ENCODE assay signal across 8 cellular contexts in genomic region chr14:105064721-105065143, GRCh38. TPM values are rescaled to one million over a fixed set of nuclear protein-coding genes. Genes with fewer than 3 reads are reported as not detected.
DNase-seq lines count a peak whose midpoint lies in the region; ATAC-seq, FAIRE-seq and TF ChIP-seq lines count a peak whose summit lies in the region.

No MANE protein-coding gene starts in this region.

- ATAC-seq in GM21367 (IDR thresholded peaks at IDR 0.05; ENCODE audit: unreplicated experiment): no peak

- in situ Hi-C loops in GM18951 (cut with MboI; ENCODE audit: low sequenced_read_pairs, unreplicated experiment): no loop called here

- FAIRE-seq in small intestine (lab: Jason Lieb, UNC): no peak

- peak in 24 of 42 donors; percentile 24 to 68 (median 41) for DNase-seq in head of caudate nucleus
- DNase-seq in small intestine: peak; percentile 38
- DNase-seq in NCI-H2196 (lab: John Stamatoyannopoulos, UW; ENCODE audit: unreplicated experiment): no peak
- DNase-seq in cerebellum (ENCODE audit: low spot score): no peak
- DNase-seq in DMS153 treated with DMSO at 0.1 percent for 48 hours (lab: John Stamatoyannopoulos, UW; ENCODE audit: unreplicated experiment): no peak

- peak overlapping the region; percentile 89 for H3K27ac Mint-ChIP-seq in T-helper 1 cell treated with Interleukin-12 subunit alpha and Interleukin-12 subunit beta and Interleukin-4 antibody, amounts not matched to agents 30 μg/mL and 1 μg/mL, for 36 hours

- H3K27ac ChIP-seq in small intestine (ENCODE audit: low read depth in 1 of 2, low read length in 1 of 2): peak overlapping the region; percentile 76 to 91

- no peaks in the 10 kb centered on the region for H3K27me3 Mint-ChIP-seq in T-helper 1 cell treated with Interleukin-12 subunit alpha and Interleukin-12 subunit beta and Interleukin-4 antibody, amounts not matched to agents 30 μg/mL and 1 μg/mL, for 36 hours (ENCODE audit: low read depth)

- H3K27me3 ChIP-seq in small intestine (ENCODE audit: control insufficient read depth in 2 of 2, insufficient read depth in 2 of 2, low read length in 2 of 2): no peaks in the 10 kb centered on the region

- TF ChIP-seq POLR2A in GM18951 (IDR thresholded peaks at IDR 0.05; ENCODE audit: extremely low read depth, insufficient read depth, insufficient read length): peak; percentile 42

- peak overlapping the region; percentile 82 for H3K4me3 Mint-ChIP-seq in T-helper 1 cell treated with Interleukin-12 subunit alpha and Interleukin-12 subunit beta and Interleukin-4 antibody, amounts not matched to agents 30 μg/mL and 1 μg/mL, for 36 hours

- 12 to 32% (median 25%) methylated on average over 12 of the region's 12 CpGs for WGBS in small intestine, 3 donors

- no peaks in the 10 kb centered on the region for H3K9me3 Mint-ChIP-seq in T-helper 1 cell treated with Interleukin-12 subunit alpha and Interleukin-12 subunit beta and Interleukin-4 antibody, amounts not matched to agents 30 μg/mL and 1 μg/mL, for 36 hours

- H3K36me3 Mint-ChIP-seq in T-helper 1 cell treated with Interleukin-12 subunit alpha and Interleukin-12 subunit beta and Interleukin-4 antibody, amounts not matched to agents 30 μg/mL and 1 μg/mL, for 36 hours (ENCODE audit: low read depth): peaks cover 12% of the 10 kb centered on the region

- H3K4me3 ChIP-seq in small intestine (ENCODE audit: low read depth in 1 of 2, low read length in 2 of 2): peak overlapping the region; percentile 36 to 55

- no peaks in the 10 kb centered on the region for H3K9me3 ChIP-seq in small intestine (ENCODE audit: control insufficient read depth, low read depth)

- intact Hi-C loops in head of caudate nucleus (cut with DNase I): no loop called here

- H3K36me3 ChIP-seq in small intestine (ENCODE audit: control insufficient read depth in 2 of 2, insufficient read depth in 2 of 2, low read length in 2 of 2): no peaks in the 10 kb centered on the region

- H3K4me1 Mint-ChIP-seq in T-helper 1 cell treated with Interleukin-12 subunit alpha and Interleukin-12 subunit beta and Interleukin-4 antibody, amounts not matched to agents 30 μg/mL and 1 μg/mL, for 36 hours (ENCODE audit: low read depth): peaks cover 47% of the 10 kb centered on the region

- H3K4me1 ChIP-seq in small intestine (ENCODE audit: control insufficient read depth in 2 of 2, insufficient read depth in 1 of 2, low read depth in 1 of 2, low read length in 1 of 2): no peaks in the 10 kb centered on the region

RNA-seq across cellular contexts. Expression of gene GPR132, which starts 0.5 kb away (rescaled TPM):
- polyA plus RNA-seq in small intestine: 1 to 10 TPM in 1 of 3 donors, under 1 TPM in 1, not detected in 1; 0.81 to 1.1 TPM
- total RNA-seq in cerebellum: 1.7 TPM

RNA-seq across cellular contexts. Expression of gene CDCA4, which starts 43.8 kb away (rescaled TPM):
- polyA plus RNA-seq in small intestine: 10 to 100 TPM in 1 of 3 donors, 1 to 10 TPM in 2; 2.7 to 10.9 (median 2.9) TPM
- total RNA-seq in cerebellum: 15.6 TPM

Comparison
In these comparisons a context has a peak if more than half of its experiments do, and no peak if none do; other contexts are left out.
1. DNase-seq: peak in head of caudate nucleus (24 of 42) and small intestine (single experiment); none in NCI-H2196 (single experiment), cerebellum (single experiment) and DMS153 treated with DMSO at 0.1 percent for 48 hours (single experiment).